7 cellular contexts compared by ENCODE assay signal in the genomic region with DNA sequence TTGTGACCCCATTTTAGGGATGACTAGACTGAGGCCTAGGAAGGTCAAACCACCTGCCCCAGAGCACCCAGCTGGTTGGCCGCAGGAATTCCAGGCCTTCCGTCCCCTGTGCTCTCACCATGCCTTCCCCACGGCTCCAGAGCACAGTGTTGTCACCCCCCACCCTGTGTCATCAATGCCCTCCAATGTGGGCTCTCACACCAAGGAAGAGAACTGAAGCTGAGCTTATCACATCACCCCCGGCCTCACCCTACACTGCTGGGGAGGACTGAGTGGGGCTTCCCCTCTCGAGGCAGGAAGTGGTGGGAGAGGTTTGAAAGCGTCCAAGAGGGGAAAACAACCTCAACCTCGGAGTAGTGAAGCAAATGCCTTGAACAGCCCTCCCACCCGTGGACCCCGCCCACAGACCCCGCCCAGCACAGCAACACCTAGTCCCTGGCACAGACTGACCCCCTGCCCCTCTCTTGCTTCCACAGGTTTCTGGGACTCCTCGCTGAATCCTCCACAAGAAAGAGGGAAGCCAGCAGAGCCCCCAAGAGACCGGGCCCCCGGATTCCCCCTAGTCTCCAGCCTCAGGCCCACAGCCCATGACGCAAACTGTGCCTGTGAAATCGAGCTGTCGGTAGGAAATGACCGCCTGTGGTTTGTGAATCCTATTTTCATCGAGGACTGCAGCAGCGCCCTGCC.
DNase-seq lines count a peak whose midpoint lies in the region; ATAC-seq and TF ChIP-seq lines count a peak whose summit lies in the region.

No MANE protein-coding gene starts in this region.

- peaks cover 73% of the 10 kb centered on the region for H3K4me1 Mint-ChIP-seq in activated CD8-positive, alpha-beta T cell treated with anti-CD3 and anti-CD28 coated beads for 36 hours (ENCODE audit: low read depth)

- H3K4me3 ChIP-seq in heart right ventricle, result peak overlapping the region in 1 of 10 donors; percentile 62

- peak; percentile 94 for DNase-seq in activated CD8-positive, alpha-beta T cell treated with anti-CD3 and anti-CD28 coated beads for 36 hours
- DNase-seq in heart right ventricle, result no peak
- DNase-seq in stimulated activated CD4-positive, alpha-beta T cell treated with anti-CD3 and anti-CD28 coated beads, TNF-alpha, amount 100 ng/mL, for 48 hours (ENCODE audit: low read depth in 3 of 3), result peak; percentile 50 to 75 (median 70)
- no peak for DNase-seq in omental fat pad (ENCODE audit: low spot score)
- DNase-seq in NCI-H226, result no peak

- peaks cover 0 to 41% (median 0%) of the 10 kb centered on the region in 9 donors for H3K36me3 ChIP-seq in heart right ventricle

- POLR2A ChIA-PET in activated CD8-positive, alpha-beta T cell treated with anti-CD3 and anti-CD28 coated beads for 36 hours (lab: Charles Lee), result interaction anchor here (1.0 to 1.8 kb wide), 4 partner anchors 36 to 95 kb away, joined by 3 to 9 read pairs (median 6); no protein-coding TSS in a partner anchor

- H3K27ac Mint-ChIP-seq in activated CD8-positive, alpha-beta T cell treated with anti-CD3 and anti-CD28 coated beads for 36 hours, result peak overlapping the region; percentile 97

- H3K4me1 ChIP-seq in heart right ventricle, result peaks cover 0 to 64% (median 3%) of the 10 kb centered on the region in 9 donors

- H3K36me3 Mint-ChIP-seq in activated CD8-positive, alpha-beta T cell treated with anti-CD3 and anti-CD28 coated beads for 36 hours (ENCODE audit: low read depth), result peaks cover 55% of the 10 kb centered on the region

- no peaks in the 10 kb centered on the region for H3K27me3 ChIP-seq in heart right ventricle

- no peak for TF ChIP-seq CTCF in activated CD8-positive, alpha-beta T cell treated with anti-CD3 and anti-CD28 coated beads for 36 hours (IDR thresholded peaks at IDR 0.05)
- TF ChIP-seq CTCF in heart right ventricle (IDR thresholded peaks at IDR 0.05), result no peak
- TF ChIP-seq CTCF in omental fat pad (IDR thresholded peaks at IDR 0.05), result no peak

- peak; percentile 73 for ATAC-seq in GM19455 (IDR thresholded peaks at IDR 0.05; ENCODE audit: unreplicated experiment)
- ATAC-seq in HG03460 (IDR thresholded peaks at IDR 0.05; ENCODE audit: unreplicated experiment), result peak; percentile 65
- ATAC-seq in activated CD8-positive, alpha-beta T cell treated with anti-CD3 and anti-CD28 coated beads for 36 hours, result peak; percentile 82
- ATAC-seq in heart right ventricle, result peak in 7 of 8 donors; percentile 5 to 39 (median 32)
- no peak for ATAC-seq in omental fat pad (ENCODE audit: low FRiP score)

- no peaks in the 10 kb centered on the region for H3K9me3 Mint-ChIP-seq in activated CD8-positive, alpha-beta T cell treated with anti-CD3 and anti-CD28 coated beads for 36 hours

- no peaks in the 10 kb centered on the region for H3K9me3 ChIP-seq in heart right ventricle

- intact Hi-C loops in activated CD8-positive, alpha-beta T cell treated with anti-CD3 and anti-CD28 coated beads for 36 hours (cut with micrococcal nuclease), result loop anchor here (5.0 kb wide), 1 partner anchor 34 kb away; no protein-coding TSS in a partner anchor
- intact Hi-C loops in heart right ventricle (cut with DNase I), result no loop called here

- 68 to 71% methylated on average over 18 to 19 of the region's 19 CpGs for WGBS in heart right ventricle, 2 donors

- H3K27me3 Mint-ChIP-seq in activated CD8-positive, alpha-beta T cell treated with anti-CD3 and anti-CD28 coated beads for 36 hours, result no peaks in the 10 kb centered on the region

- peak overlapping the region; percentile 94 for H3K4me3 Mint-ChIP-seq in activated CD8-positive, alpha-beta T cell treated with anti-CD3 and anti-CD28 coated beads for 36 hours

- peak overlapping the region in 3 of 10 donors; percentile 20 to 95 (median 22) for H3K27ac ChIP-seq in heart right ventricle

- CTCF ChIA-PET in activated CD8-positive, alpha-beta T cell treated with anti-CD3 and anti-CD28 coated beads for 36 hours (lab: Charles Lee), result interaction anchor here (0.9 to 5.5 kb wide), 7 partner anchors 30 to 74 kb away, joined by 3 to 38 read pairs (median 6); no protein-coding TSS in a partner anchor

Comparison
In these comparisons a context has a peak if more than half of its experiments do, and no peak if none do; other contexts are left out.
1. DNase-seq: peak in activated CD8-positive, alpha-beta T cell treated with anti-CD3 and anti-CD28 coated beads for 36 hours (single experiment) and stimulated activated CD4-positive, alpha-beta T cell treated with anti-CD3 and anti-CD28 coated beads, TNF-alpha, amount 100 ng/mL, for 48 hours (3 of 3); none in heart right ventricle (0 of 2), omental fat pad (single experiment) and NCI-H226 (single experiment).